Comparison of ENCODE assay signal across 1 cellular context in genomic region chr19:35040826-35041547, GRCh38.
A peak's percentile ranks its signal among the peaks of the same experiment; 100 is the strongest.
TF ChIP-seq lines count a peak whose summit lies in the region.

No MANE protein-coding gene starts in this region.

TF ChIP-seq in HepG2, 621 proteins besides CTCF, POLR2A, EP300 and RAD21 (continued from another document and continues in another):
- TF ChIP-seq ZNF414 (CRISPR knock-in tag; IDR thresholded peaks at IDR 0.05) (peak; percentile 90; the same call in 1 of the 2 replicates), IRX3 (CRISPR knock-in tag; IDR thresholded peaks at IDR 0.05; ENCODE audit: borderline replicate concordance, low read depth) (peak; percentile 21; the same call in 1 of the 2 replicates), HOXA5 (CRISPR knock-in tag; IDR thresholded peaks at IDR 0.05) (peak; percentile 85), DNMT1 (CRISPR knock-in tag; IDR thresholded peaks at IDR 0.05) (no peak), KAT7 (CRISPR knock-in tag; IDR thresholded peaks at IDR 0.05; ENCODE audit: borderline replicate concordance) (no peak), PAX8 (CRISPR knock-in tag; IDR thresholded peaks at IDR 0.05; ENCODE audit: borderline replicate concordance) (no peak), ZSCAN12 (CRISPR knock-in tag; IDR thresholded peaks at IDR 0.05) (peak; percentile 31; the same call in 1 of the 2 replicates), TEAD3 (CRISPR knock-in tag; optimal IDR thresholded peaks at IDR 0.05; ENCODE audit: borderline replicate concordance) (peak; percentile 84), NKX3-1 (CRISPR knock-in tag; IDR thresholded peaks at IDR 0.05) (0 out of 2 replicates have a peak, but pooled peaks have one; percentile 37), PCBP2 (optimal IDR thresholded peaks at IDR 0.05; ENCODE audit: low read depth, low read length, poor library complexity, severe bottlenecking) (no peak), ZNF674 (CRISPR knock-in tag; IDR thresholded peaks at IDR 0.05; ENCODE audit: low read depth) (0 out of 2 replicates have a peak, but pooled peaks have one; percentile 40), SNAI1 (CRISPR knock-in tag; IDR thresholded peaks at IDR 0.05; ENCODE audit: borderline replicate concordance) (peak; percentile 98), ZNF124 (CRISPR knock-in tag; IDR thresholded peaks at IDR 0.05) (peak; percentile 57; the same call in 1 of the 2 replicates), ZBTB10 (CRISPR knock-in tag; IDR thresholded peaks at IDR 0.05; ENCODE audit: borderline replicate concordance) (no peak), ELF3 (CRISPR knock-in tag; IDR thresholded peaks at IDR 0.05) (peak; percentile 90), HMG20B (CRISPR knock-in tag; conservative IDR thresholded peaks at IDR 0.05) (peak; percentile 76), ARHGAP35 (CRISPR knock-in tag; IDR thresholded peaks at IDR 0.05; ENCODE audit: borderline replicate concordance) (no peak; the same call in none of the 2 replicates), ZNF296 (CRISPR knock-in tag; conservative IDR thresholded peaks at IDR 0.05) (peak; percentile 97), ZBTB21 (CRISPR knock-in tag; IDR thresholded peaks at IDR 0.05) (peak; percentile 73; the same call in 1 of the 2 replicates), ZNF713 (CRISPR knock-in tag; IDR thresholded peaks at IDR 0.05) (peak; percentile 84), TERF1 (CRISPR knock-in tag; IDR thresholded peaks at IDR 0.05) (no peak), STAT6 (CRISPR knock-in tag; IDR thresholded peaks at IDR 0.05; ENCODE audit: borderline replicate concordance) (peak; percentile 99), ZNF615 (CRISPR knock-in tag; IDR thresholded peaks at IDR 0.05; ENCODE audit: borderline replicate concordance) (peak; percentile 62; the same call in 1 of the 2 replicates), ZNF614 (CRISPR knock-in tag; IDR thresholded peaks at IDR 0.05; ENCODE audit: borderline replicate concordance) (peak; percentile 73; the same call in 1 of the 2 replicates), ZNF598 (CRISPR knock-in tag; IDR thresholded peaks at IDR 0.05; ENCODE audit: borderline replicate concordance) (peak; percentile 67; the same call in 1 of the 2 replicates), ZNF577 (CRISPR knock-in tag; IDR thresholded peaks at IDR 0.05; ENCODE audit: borderline replicate concordance, low read depth) (no peak), DNMT3B (CRISPR knock-in tag; conservative IDR thresholded peaks at IDR 0.05) (peak; percentile 51; the same call in 1 of the 2 replicates), ZNF572 (CRISPR knock-in tag; IDR thresholded peaks at IDR 0.05) (no peak; the same call in 1 of the 2 replicates), SMARCE1 (IDR thresholded peaks at IDR 0.05; ENCODE audit: borderline replicate concordance) (no peak), TIGD3 (CRISPR knock-in tag; IDR thresholded peaks at IDR 0.05; ENCODE audit: borderline replicate concordance) (no peak)
- TF ChIP-seq, protein P1, sequence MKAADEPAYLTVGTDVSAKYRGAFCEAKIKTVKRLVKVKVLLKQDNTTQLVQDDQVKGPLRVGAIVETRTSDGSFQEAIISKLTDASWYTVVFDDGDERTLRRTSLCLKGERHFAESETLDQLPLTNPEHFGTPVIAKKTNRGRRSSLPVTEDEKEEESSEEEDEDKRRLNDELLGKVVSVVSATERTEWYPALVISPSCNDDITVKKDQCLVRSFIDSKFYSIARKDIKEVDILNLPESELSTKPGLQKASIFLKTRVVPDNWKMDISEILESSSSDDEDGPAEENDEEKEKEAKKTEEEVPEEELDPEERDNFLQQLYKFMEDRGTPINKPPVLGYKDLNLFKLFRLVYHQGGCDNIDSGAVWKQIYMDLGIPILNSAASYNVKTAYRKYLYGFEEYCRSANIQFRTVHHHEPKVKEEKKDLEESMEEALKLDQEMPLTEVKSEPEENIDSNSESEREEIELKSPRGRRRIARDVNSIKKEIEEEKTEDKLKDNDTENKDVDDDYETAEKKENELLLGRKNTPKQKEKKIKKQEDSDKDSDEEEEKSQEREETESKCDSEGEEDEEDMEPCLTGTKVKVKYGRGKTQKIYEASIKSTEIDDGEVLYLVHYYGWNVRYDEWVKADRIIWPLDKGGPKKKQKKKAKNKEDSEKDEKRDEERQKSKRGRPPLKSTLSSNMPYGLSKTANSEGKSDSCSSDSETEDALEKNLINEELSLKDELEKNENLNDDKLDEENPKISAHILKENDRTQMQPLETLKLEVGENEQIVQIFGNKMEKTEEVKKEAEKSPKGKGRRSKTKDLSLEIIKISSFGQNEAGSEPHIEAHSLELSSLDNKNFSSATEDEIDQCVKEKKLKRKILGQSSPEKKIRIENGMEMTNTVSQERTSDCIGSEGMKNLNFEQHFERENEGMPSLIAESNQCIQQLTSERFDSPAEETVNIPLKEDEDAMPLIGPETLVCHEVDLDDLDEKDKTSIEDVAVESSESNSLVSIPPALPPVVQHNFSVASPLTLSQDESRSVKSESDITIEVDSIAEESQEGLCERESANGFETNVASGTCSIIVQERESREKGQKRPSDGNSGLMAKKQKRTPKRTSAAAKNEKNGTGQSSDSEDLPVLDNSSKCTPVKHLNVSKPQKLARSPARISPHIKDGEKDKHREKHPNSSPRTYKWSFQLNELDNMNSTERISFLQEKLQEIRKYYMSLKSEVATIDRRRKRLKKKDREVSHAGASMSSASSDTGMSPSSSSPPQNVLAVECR (CRISPR knock-in tag; IDR thresholded peaks at IDR 0.05; ENCODE audit: borderline replicate concordance) = peak; percentile 77; the same call in 1 of the 2 replicates
- TF ChIP-seq, protein P2, sequence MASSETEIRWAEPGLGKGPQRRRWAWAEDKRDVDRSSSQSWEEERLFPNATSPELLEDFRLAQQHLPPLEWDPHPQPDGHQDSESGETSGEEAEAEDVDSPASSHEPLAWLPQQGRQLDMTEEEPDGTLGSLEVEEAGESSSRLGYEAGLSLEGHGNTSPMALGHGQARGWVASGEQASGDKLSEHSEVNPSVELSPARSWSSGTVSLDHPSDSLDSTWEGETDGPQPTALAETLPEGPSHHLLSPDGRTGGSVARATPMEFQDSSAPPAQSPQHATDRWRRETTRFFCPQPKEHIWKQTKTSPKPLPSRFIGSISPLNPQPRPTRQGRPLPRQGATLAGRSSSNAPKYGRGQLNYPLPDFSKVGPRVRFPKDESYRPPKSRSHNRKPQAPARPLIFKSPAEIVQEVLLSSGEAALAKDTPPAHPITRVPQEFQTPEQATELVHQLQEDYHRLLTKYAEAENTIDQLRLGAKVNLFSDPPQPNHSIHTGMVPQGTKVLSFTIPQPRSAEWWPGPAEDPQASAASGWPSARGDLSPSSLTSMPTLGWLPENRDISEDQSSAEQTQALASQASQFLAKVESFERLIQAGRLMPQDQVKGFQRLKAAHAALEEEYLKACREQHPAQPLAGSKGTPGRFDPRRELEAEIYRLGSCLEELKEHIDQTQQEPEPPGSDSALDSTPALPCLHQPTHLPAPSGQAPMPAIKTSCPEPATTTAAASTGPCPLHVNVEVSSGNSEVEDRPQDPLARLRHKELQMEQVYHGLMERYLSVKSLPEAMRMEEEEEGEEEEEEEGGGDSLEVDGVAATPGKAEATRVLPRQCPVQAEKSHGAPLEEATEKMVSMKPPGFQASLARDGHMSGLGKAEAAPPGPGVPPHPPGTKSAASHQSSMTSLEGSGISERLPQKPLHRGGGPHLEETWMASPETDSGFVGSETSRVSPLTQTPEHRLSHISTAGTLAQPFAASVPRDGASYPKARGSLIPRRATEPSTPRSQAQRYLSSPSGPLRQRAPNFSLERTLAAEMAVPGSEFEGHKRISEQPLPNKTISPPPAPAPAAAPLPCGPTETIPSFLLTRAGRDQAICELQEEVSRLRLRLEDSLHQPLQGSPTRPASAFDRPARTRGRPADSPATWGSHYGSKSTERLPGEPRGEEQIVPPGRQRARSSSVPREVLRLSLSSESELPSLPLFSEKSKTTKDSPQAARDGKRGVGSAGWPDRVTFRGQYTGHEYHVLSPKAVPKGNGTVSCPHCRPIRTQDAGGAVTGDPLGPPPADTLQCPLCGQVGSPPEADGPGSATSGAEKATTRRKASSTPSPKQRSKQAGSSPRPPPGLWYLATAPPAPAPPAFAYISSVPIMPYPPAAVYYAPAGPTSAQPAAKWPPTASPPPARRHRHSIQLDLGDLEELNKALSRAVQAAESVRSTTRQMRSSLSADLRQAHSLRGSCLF (CRISPR knock-in tag; IDR thresholded peaks at IDR 0.05; ENCODE audit: borderline replicate concordance) = no peak
- TF ChIP-seq, protein P3, sequence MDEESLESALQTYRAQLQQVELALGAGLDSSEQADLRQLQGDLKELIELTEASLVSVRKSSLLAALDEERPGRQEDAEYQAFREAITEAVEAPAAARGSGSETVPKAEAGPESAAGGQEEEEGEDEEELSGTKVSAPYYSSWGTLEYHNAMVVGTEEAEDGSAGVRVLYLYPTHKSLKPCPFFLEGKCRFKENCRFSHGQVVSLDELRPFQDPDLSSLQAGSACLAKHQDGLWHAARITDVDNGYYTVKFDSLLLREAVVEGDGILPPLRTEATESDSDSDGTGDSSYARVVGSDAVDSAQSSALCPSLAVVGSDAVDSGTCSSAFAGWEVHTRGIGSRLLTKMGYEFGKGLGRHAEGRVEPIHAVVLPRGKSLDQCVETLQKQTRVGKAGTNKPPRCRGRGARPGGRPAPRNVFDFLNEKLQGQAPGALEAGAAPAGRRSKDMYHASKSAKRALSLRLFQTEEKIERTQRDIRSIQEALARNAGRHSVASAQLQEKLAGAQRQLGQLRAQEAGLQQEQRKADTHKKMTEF (CRISPR knock-in tag; IDR thresholded peaks at IDR 0.05) = peak; percentile 89
- TF ChIP-seq, protein P4, sequence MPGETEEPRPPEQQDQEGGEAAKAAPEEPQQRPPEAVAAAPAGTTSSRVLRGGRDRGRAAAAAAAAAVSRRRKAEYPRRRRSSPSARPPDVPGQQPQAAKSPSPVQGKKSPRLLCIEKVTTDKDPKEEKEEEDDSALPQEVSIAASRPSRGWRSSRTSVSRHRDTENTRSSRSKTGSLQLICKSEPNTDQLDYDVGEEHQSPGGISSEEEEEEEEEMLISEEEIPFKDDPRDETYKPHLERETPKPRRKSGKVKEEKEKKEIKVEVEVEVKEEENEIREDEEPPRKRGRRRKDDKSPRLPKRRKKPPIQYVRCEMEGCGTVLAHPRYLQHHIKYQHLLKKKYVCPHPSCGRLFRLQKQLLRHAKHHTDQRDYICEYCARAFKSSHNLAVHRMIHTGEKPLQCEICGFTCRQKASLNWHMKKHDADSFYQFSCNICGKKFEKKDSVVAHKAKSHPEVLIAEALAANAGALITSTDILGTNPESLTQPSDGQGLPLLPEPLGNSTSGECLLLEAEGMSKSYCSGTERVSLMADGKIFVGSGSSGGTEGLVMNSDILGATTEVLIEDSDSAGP (CRISPR knock-in tag; IDR thresholded peaks at IDR 0.05; ENCODE audit: borderline replicate concordance) = peak; percentile 89
